1 cellular context compared by ENCODE assay signal in genomic region chr2:151668737-151669136, GRCh38.
TF ChIP-seq lines count a peak whose summit lies in the region.

No MANE protein-coding gene starts in this region.

TF ChIP-seq in GM23338, 12 proteins besides CTCF, POLR2A, EP300 and RAD21:
- no peak for TF ChIP-seq ZNF462 (CRISPR knock-in tag; IDR thresholded peaks at IDR 0.05)
- TF ChIP-seq POLR2AphosphoS5 (IDR thresholded peaks at IDR 0.05; ENCODE audit: low read depth) = no peak
- TF ChIP-seq STAT1 (IDR thresholded peaks at IDR 0.05; ENCODE audit: unreplicated experiment) = no peak
- TF ChIP-seq ZNF331 (CRISPR knock-in tag; IDR thresholded peaks at IDR 0.05; ENCODE audit: low read depth) = no peak
- TF ChIP-seq ETS1 (IDR thresholded peaks at IDR 0.05) = no peak
- no peak for TF ChIP-seq EZH2phosphoT487 (IDR thresholded peaks at IDR 0.05; ENCODE audit: unreplicated experiment)
- no peak for TF ChIP-seq NANOG (IDR thresholded peaks at IDR 0.05; ENCODE audit: borderline replicate concordance)
- TF ChIP-seq JUNB (IDR thresholded peaks at IDR 0.05; ENCODE audit: unreplicated experiment) = no peak
- TF ChIP-seq ZNF114 (CRISPR knock-in tag; IDR thresholded peaks at IDR 0.05) = no peak
- no peak for TF ChIP-seq CREB1 (CRISPR knock-in tag; IDR thresholded peaks at IDR 0.05; ENCODE audit: low read depth)
TF ChIP-seq in GM23338: peak in this region for 0.
